Comparison of ENCODE assay signal across 1 cellular context in the genomic region with DNA sequence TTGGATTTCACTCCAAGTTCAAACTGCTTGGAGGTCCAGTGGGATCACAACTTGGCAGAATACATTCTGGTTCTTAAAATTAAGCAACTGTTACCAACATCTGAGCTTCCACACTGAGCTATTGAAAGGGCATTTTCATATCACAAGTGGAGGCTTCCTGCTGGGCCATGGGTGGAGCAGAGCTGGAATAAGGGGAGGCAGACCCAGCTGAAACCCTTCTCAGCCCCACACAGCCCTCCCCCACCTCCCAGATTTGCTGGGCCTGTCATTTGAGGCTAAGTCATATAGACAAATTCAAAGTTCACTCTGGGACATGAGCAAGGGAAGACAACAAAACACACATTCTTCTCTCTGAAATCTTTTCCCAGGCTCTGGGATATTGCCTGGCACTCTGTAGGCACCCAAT.
A peak's percentile ranks its signal among the peaks of the same experiment; 100 is the strongest.
TF ChIP-seq lines count a peak whose summit lies in the region.

No MANE protein-coding gene starts in this region.

TF ChIP-seq in HepG2, 621 proteins besides CTCF, POLR2A, EP300 and RAD21 (continued from another document):
- TF ChIP-seq DPF2 (CRISPR knock-in tag; IDR thresholded peaks at IDR 0.05; ENCODE audit: borderline replicate concordance, low read depth): peak; percentile 80
- TF ChIP-seq TBX2 (CRISPR knock-in tag; IDR thresholded peaks at IDR 0.05; ENCODE audit: borderline replicate concordance): peak; percentile 27; the same call in 1 of the 2 replicates
- 0 out of 2 replicates have a peak, but pooled peaks have one; percentile 5 for TF ChIP-seq STAG1 (CRISPR knock-in tag; IDR thresholded peaks at IDR 0.05)
- no peak for TF ChIP-seq KMT2A (CRISPR knock-in tag; IDR thresholded peaks at IDR 0.05)
- TF ChIP-seq IRF2 (CRISPR knock-in tag; IDR thresholded peaks at IDR 0.05): 0 out of 2 replicates have a peak, but pooled peaks have one; percentile 31
- TF ChIP-seq NCOA2 (CRISPR knock-in tag; IDR thresholded peaks at IDR 0.05): peak; percentile 81
- peak; percentile 27; the same call in 1 of the 2 replicates for TF ChIP-seq MYPOP (CRISPR knock-in tag; IDR thresholded peaks at IDR 0.05)
- TF ChIP-seq YEATS4 (CRISPR knock-in tag; IDR thresholded peaks at IDR 0.05; ENCODE audit: borderline replicate concordance): peak; percentile 25; the same call in 1 of the 2 replicates
- 0 out of 2 replicates have a peak, but pooled peaks have one; percentile 44 for TF ChIP-seq POLR2G (IDR thresholded peaks at IDR 0.05; ENCODE audit: low read depth, low read length)
- TF ChIP-seq, protein P1, sequence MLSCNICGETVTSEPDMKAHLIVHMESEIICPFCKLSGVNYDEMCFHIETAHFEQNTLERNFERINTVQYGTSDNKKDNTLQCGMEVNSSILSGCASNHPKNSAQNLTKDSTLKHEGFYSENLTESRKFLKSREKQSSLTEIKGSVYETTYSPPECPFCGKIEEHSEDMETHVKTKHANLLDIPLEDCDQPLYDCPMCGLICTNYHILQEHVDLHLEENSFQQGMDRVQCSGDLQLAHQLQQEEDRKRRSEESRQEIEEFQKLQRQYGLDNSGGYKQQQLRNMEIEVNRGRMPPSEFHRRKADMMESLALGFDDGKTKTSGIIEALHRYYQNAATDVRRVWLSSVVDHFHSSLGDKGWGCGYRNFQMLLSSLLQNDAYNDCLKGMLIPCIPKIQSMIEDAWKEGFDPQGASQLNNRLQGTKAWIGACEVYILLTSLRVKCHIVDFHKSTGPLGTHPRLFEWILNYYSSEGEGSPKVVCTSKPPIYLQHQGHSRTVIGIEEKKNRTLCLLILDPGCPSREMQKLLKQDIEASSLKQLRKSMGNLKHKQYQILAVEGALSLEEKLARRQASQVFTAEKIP (CRISPR knock-in tag; IDR thresholded peaks at IDR 0.05; ENCODE audit: borderline replicate concordance): no peak
- no peak for TF ChIP-seq ZNF3 (CRISPR knock-in tag; IDR thresholded peaks at IDR 0.05)
- TF ChIP-seq ZNF430 (CRISPR knock-in tag; IDR thresholded peaks at IDR 0.05): 0 out of 2 replicates have a peak, but pooled peaks have one; percentile 36
- TF ChIP-seq ZNF292 (CRISPR knock-in tag; IDR thresholded peaks at IDR 0.05; ENCODE audit: borderline replicate concordance, low read depth): peak; percentile 24; the same call in 1 of the 2 replicates
- no peak for TF ChIP-seq NCOA1 (CRISPR knock-in tag; IDR thresholded peaks at IDR 0.05)
- no peak for TF ChIP-seq ERF (CRISPR knock-in tag; IDR thresholded peaks at IDR 0.05)
- TF ChIP-seq HOXA3 (CRISPR knock-in tag; IDR thresholded peaks at IDR 0.05): peak; percentile 48; the same call in 1 of the 2 replicates
- TF ChIP-seq FOSL2 (CRISPR knock-in tag; IDR thresholded peaks at IDR 0.05): peak; percentile 55
- 0 out of 2 replicates have a peak, but pooled peaks have one; percentile 33 for TF ChIP-seq FOXP1 (IDR thresholded peaks at IDR 0.05)
- TF ChIP-seq FOXP1 (CRISPR knock-in tag; IDR thresholded peaks at IDR 0.05): peak; percentile 47; the same call in 1 of the 2 replicates
- no peak for TF ChIP-seq ZSCAN5A (CRISPR knock-in tag; IDR thresholded peaks at IDR 0.05; ENCODE audit: borderline replicate concordance)
- TF ChIP-seq NFYC (CRISPR knock-in tag; IDR thresholded peaks at IDR 0.05): no peak
- 0 out of 2 replicates have a peak, but pooled peaks have one; percentile 11 for TF ChIP-seq PPARG (CRISPR knock-in tag; conservative IDR thresholded peaks at IDR 0.05)
- TF ChIP-seq, protein P2, sequence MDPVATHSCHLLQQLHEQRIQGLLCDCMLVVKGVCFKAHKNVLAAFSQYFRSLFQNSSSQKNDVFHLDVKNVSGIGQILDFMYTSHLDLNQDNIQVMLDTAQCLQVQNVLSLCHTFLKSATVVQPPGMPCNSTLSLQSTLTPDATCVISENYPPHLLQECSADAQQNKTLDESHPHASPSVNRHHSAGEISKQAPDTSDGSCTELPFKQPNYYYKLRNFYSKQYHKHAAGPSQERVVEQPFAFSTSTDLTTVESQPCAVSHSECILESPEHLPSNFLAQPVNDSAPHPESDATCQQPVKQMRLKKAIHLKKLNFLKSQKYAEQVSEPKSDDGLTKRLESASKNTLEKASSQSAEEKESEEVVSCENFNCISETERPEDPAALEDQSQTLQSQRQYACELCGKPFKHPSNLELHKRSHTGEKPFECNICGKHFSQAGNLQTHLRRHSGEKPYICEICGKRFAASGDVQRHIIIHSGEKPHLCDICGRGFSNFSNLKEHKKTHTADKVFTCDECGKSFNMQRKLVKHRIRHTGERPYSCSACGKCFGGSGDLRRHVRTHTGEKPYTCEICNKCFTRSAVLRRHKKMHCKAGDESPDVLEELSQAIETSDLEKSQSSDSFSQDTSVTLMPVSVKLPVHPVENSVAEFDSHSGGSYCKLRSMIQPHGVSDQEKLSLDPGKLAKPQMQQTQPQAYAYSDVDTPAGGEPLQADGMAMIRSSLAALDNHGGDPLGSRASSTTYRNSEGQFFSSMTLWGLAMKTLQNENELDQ (CRISPR knock-in tag; IDR thresholded peaks at IDR 0.05; ENCODE audit: borderline replicate concordance): no peak
